Comparison of ENCODE assay signal across 29 cellular contexts in genomic region chr7:524800-525199, GRCh38.
"Had no signal": no experiment of that assay in that cellular context is flagged by ENCODE, and none has a peak within 500 bp of the region (broad histone marks: within the 10 kb centered on the region; RNA-seq: fewer than 3 reads in every experiment).

No MANE protein-coding gene starts in this region.

- H3K36me3 ChIP-seq: left lung, neural progenitor cell, ovary, suprapubic skin, thoracic aorta, tibial artery, upper lobe of right lung had no signal

- H3K36me3 Mint-ChIP-seq: immature natural killer cell, mesothelial cell of epicardium, naive B cell, natural killer cell, neural progenitor cell had no signal

- H3K27ac ChIP-seq: left lung, neural progenitor cell, ovary, skin epidermis, suprapubic skin, tibial artery, upper lobe of right lung had no signal

- H3K4me2 ChIP-seq: neural progenitor cell had no signal

- DNase-seq: immature natural killer cell; kidney; left colon; left lung; mesendoderm; naive B cell; natural killer cell; nephron progenitor cell; ovary; retina; stimulated activated CD4-positive, alpha-beta T cell treated with anti-CD3 and anti-CD28 coated beads, Interleukin-12 subunit alpha, Interleukin-12 subunit beta, amount 100 ng/mL, for 4 hours; stimulated activated CD4-positive, alpha-beta T cell treated with anti-CD3 and anti-CD28 coated beads, Interleukin-15, amount 100 ng/mL, for 24 hours; stimulated activated CD4-positive, alpha-beta T cell treated with anti-CD3 and anti-CD28 coated beads, Interleukin-2, amount 100 ng/mL, for 24 hours; stimulated activated CD4-positive, alpha-beta T cell treated with anti-CD3 and anti-CD28 coated beads, Interleukin-4, amount 100 ng/mL, for 1 hour; stimulated activated naive CD4-positive, alpha-beta T cell; tibial artery; trophoblast cell; upper lobe of right lung had no signal

- ATAC-seq: left colon, left lung, natural killer cell, right cardiac atrium, sciatic nerve, upper lobe of right lung had no signal

- H3K27me3 ChIP-seq: tibial artery had no signal

- H2AFZ ChIP-seq: neural progenitor cell had no signal

- H3K27ac Mint-ChIP-seq: immature natural killer cell; mesothelial cell of epicardium; natural killer cell; nephron progenitor cell; neural progenitor cell; progenitor cell of endocrine pancreas; stimulated activated naive CD8-positive, alpha-beta T cell treated with anti-CD3 and anti-CD28 coated beads, Interleukin-15, Interleukin-2, amounts not matched to agents 100 ng/mL and 50 ng/mL, for 24 hours had no signal

- H3K9me3 Mint-ChIP-seq: immature natural killer cell; mesothelial cell of epicardium; naive B cell; natural killer cell; nephron progenitor cell; neural progenitor cell; stimulated activated naive CD8-positive, alpha-beta T cell treated with anti-CD3 and anti-CD28 coated beads, Interleukin-15, Interleukin-2, amounts not matched to agents 100 ng/mL and 50 ng/mL, for 24 hours had no signal

- H3K4me3 ChIP-seq: left lung, lung, neural progenitor cell, ovary, skin epidermis, suprapubic skin, thoracic aorta, tibial artery, upper lobe of right lung had no signal

- H3K4me1 Mint-ChIP-seq: natural killer cell, neural progenitor cell had no signal

- FAIRE-seq: islet of Langerhans, kidney had no signal

- H3K9ac ChIP-seq: neural progenitor cell had no signal

- H3K4me3 Mint-ChIP-seq: mesothelial cell of epicardium; natural killer cell; nephron progenitor cell; neural progenitor cell; stimulated activated naive CD8-positive, alpha-beta T cell treated with anti-CD3 and anti-CD28 coated beads, Interleukin-15, Interleukin-2, amounts not matched to agents 100 ng/mL and 50 ng/mL, for 24 hours had no signal

- H3K9me3 ChIP-seq: left lung, ovary, suprapubic skin, upper lobe of right lung had no signal
